In the genomic region with DNA sequence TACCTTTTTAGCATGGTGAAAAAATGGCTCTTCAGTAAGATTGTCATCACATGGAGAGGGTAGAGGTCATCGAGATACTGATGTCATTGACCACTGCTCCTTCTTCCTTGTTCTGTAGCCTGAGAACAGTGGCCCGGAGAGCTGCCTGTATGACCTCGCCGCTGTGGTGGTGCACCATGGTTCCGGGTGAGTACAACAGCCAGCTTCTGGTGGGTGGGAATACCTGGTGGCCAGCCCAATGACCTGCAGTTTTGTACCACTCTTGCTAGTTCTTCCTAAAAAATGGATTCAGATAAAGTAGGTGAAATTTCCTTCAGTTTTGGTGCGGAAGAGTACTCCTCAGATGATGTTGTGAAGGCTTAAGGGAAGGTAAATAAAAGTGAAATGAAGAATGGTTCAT, we compare ENCODE assay signal across 1 cellular context.
TF ChIP-seq lines count a peak whose summit lies in the region.

No MANE protein-coding gene starts in this region.

TF ChIP-seq in A549, 52 proteins besides CTCF, POLR2A, EP300 and RAD21 (continued from another document):
- TF ChIP-seq, protein P1, sequence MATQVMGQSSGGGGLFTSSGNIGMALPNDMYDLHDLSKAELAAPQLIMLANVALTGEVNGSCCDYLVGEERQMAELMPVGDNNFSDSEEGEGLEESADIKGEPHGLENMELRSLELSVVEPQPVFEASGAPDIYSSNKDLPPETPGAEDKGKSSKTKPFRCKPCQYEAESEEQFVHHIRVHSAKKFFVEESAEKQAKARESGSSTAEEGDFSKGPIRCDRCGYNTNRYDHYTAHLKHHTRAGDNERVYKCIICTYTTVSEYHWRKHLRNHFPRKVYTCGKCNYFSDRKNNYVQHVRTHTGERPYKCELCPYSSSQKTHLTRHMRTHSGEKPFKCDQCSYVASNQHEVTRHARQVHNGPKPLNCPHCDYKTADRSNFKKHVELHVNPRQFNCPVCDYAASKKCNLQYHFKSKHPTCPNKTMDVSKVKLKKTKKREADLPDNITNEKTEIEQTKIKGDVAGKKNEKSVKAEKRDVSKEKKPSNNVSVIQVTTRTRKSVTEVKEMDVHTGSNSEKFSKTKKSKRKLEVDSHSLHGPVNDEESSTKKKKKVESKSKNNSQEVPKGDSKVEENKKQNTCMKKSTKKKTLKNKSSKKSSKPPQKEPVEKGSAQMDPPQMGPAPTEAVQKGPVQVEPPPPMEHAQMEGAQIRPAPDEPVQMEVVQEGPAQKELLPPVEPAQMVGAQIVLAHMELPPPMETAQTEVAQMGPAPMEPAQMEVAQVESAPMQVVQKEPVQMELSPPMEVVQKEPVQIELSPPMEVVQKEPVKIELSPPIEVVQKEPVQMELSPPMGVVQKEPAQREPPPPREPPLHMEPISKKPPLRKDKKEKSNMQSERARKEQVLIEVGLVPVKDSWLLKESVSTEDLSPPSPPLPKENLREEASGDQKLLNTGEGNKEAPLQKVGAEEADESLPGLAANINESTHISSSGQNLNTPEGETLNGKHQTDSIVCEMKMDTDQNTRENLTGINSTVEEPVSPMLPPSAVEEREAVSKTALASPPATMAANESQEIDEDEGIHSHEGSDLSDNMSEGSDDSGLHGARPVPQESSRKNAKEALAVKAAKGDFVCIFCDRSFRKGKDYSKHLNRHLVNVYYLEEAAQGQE (IDR thresholded peaks at IDR 0.05): no peak
- TF ChIP-seq KDM5A (IDR thresholded peaks at IDR 0.05) (no peak), MAFK (IDR thresholded peaks at IDR 0.05; ENCODE audit: partially characterized antibody) (no peak), JUN (IDR thresholded peaks at IDR 0.05) (no peak), ZNF302 (CRISPR knock-in tag; IDR thresholded peaks at IDR 0.05) (no peak), RNF2 (IDR thresholded peaks at IDR 0.05; ENCODE audit: borderline replicate concordance, low read depth) (no peak), NR3C1 (IDR thresholded peaks at IDR 0.05) (no peak), CEBPB (IDR thresholded peaks at IDR 0.05) (no peak)
- TF ChIP-seq, protein P2, sequence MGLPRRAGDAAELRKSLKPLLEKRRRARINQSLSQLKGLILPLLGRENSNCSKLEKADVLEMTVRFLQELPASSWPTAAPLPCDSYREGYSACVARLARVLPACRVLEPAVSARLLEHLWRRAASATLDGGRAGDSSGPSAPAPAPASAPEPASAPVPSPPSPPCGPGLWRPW (IDR thresholded peaks at IDR 0.05): no peak
- TF ChIP-seq, protein P3, sequence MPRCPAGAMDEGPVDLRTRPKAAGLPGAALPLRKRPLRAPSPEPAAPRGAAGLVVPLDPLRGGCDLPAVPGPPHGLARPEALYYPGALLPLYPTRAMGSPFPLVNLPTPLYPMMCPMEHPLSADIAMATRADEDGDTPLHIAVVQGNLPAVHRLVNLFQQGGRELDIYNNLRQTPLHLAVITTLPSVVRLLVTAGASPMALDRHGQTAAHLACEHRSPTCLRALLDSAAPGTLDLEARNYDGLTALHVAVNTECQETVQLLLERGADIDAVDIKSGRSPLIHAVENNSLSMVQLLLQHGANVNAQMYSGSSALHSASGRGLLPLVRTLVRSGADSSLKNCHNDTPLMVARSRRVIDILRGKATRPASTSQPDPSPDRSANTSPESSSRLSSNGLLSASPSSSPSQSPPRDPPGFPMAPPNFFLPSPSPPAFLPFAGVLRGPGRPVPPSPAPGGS (IDR thresholded peaks at IDR 0.05): no peak
TF ChIP-seq in A549: peak in this region for 0.
